In genomic region chr9:111153973-111154590, GRCh38 we compare ENCODE assay signal across 1 cellular context.
TF ChIP-seq lines count a peak whose summit lies in the region.

No MANE protein-coding gene starts in this region.

TF ChIP-seq in IMR-90, 13 proteins besides CTCF, POLR2A, EP300 and RAD21:
- TF ChIP-seq MAZ (IDR thresholded peaks at IDR 0.05; ENCODE audit: borderline replicate concordance, low read depth, low read length) (no peak), BHLHE40 (IDR thresholded peaks at IDR 0.05; ENCODE audit: low read depth, low read length) (no peak), RFX5 (IDR thresholded peaks at IDR 0.05; ENCODE audit: low read depth, low read length) (no peak), CEBPB (IDR thresholded peaks at IDR 0.05; ENCODE audit: low read depth, low read length) (no peak), CHD1 (IDR thresholded peaks at IDR 0.05; ENCODE audit: low read depth, low read length) (no peak), NFE2L2 (IDR thresholded peaks at IDR 0.05; ENCODE audit: low read depth, low read length) (no peak), MXI1 (IDR thresholded peaks at IDR 0.05; ENCODE audit: borderline replicate concordance, low read depth, low read length) (no peak)
